ENCODE assay signal across 1 cellular context in the genomic region with DNA sequence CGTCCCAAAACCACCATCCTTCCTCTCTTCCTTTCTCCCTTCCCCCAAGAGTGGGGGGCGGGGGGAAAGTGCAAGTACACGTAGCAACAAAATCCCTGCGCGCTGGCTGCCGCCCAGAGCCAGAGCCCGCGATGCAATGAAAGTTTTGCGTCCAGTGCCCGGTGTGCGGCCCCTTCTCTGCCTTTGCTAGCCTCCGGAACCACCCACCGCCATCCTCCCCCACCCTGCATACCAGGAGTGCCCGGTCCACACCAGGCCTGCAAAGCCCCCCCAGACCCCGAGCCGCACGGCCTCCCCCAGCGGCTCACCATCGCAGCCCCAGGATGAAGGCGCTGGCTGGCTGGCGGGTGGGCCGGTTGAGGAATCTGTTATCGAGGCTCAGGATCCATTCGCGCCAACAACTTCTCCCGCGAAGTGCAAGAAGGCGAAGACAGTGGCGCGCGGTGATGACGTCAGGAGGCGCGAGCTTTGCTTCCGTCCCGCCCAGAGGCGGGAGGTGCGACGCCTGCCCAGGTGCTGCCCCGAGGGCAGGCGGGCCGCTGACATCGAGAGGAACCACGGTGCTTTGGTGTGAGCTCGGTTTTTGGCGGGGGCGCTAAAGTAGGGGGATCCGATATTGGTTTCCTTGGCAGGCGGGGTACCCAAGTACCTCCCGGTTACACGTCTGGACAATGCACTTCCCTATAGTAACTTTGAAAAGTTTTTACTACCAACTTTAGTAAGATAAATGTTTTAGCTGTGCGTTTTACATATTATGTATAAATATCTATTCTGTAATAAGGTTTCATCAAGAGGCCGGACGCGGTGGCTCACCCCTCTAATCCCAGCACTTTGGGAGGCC.
TF ChIP-seq lines count a peak whose summit lies in the region.

A gene with protein sequence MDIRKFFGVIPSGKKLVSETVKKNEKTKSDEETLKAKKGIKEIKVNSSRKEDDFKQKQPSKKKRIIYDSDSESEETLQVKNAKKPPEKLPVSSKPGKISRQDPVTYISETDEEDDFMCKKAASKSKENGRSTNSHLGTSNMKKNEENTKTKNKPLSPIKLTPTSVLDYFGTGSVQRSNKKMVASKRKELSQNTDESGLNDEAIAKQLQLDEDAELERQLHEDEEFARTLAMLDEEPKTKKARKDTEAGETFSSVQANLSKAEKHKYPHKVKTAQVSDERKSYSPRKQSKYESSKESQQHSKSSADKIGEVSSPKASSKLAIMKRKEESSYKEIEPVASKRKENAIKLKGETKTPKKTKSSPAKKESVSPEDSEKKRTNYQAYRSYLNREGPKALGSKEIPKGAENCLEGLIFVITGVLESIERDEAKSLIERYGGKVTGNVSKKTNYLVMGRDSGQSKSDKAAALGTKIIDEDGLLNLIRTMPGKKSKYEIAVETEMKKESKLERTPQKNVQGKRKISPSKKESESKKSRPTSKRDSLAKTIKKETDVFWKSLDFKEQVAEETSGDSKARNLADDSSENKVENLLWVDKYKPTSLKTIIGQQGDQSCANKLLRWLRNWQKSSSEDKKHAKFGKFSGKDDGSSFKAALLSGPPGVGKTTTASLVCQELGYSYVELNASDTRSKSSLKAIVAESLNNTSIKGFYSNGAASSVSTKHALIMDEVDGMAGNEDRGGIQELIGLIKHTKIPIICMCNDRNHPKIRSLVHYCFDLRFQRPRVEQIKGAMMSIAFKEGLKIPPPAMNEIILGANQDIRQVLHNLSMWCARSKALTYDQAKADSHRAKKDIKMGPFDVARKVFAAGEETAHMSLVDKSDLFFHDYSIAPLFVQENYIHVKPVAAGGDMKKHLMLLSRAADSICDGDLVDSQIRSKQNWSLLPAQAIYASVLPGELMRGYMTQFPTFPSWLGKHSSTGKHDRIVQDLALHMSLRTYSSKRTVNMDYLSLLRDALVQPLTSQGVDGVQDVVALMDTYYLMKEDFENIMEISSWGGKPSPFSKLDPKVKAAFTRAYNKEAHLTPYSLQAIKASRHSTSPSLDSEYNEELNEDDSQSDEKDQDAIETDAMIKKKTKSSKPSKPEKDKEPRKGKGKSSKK (minus strand): TSS at position 432 of the 841 bp plus-strand sequence. CDS start 121 bp downstream, at position 311.

TF ChIP-seq in HepG2, 621 proteins besides CTCF, POLR2A, EP300 and RAD21 (continued from another document and continues in another):
- TF ChIP-seq, protein P1, sequence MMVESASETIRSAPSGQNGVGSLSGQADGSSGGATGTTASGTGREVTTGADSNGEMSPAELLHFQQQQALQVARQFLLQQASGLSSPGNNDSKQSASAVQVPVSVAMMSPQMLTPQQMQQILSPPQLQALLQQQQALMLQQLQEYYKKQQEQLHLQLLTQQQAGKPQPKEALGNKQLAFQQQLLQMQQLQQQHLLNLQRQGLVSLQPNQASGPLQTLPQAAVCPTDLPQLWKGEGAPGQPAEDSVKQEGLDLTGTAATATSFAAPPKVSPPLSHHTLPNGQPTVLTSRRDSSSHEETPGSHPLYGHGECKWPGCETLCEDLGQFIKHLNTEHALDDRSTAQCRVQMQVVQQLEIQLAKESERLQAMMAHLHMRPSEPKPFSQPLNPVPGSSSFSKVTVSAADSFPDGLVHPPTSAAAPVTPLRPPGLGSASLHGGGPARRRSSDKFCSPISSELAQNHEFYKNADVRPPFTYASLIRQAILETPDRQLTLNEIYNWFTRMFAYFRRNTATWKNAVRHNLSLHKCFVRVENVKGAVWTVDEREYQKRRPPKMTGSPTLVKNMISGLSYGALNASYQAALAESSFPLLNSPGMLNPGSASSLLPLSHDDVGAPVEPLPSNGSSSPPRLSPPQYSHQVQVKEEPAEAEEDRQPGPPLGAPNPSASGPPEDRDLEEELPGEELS (CRISPR knock-in tag; IDR thresholded peaks at IDR 0.05) = peak; percentile 70
- TF ChIP-seq, protein P2, sequence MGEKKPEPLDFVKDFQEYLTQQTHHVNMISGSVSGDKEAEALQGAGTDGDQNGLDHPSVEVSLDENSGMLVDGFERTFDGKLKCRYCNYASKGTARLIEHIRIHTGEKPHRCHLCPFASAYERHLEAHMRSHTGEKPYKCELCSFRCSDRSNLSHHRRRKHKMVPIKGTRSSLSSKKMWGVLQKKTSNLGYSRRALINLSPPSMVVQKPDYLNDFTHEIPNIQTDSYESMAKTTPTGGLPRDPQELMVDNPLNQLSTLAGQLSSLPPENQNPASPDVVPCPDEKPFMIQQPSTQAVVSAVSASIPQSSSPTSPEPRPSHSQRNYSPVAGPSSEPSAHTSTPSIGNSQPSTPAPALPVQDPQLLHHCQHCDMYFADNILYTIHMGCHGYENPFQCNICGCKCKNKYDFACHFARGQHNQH (CRISPR knock-in tag; IDR thresholded peaks at IDR 0.05) = peak; percentile 84
- TF ChIP-seq CEBPB (IDR thresholded peaks at IDR 0.05; ENCODE audit: borderline replicate concordance, low read depth, low read length) (no peak), ZNF883 (CRISPR knock-in tag; IDR thresholded peaks at IDR 0.05; ENCODE audit: not compliant biosample characterization) (peak; percentile 99), TBL1XR1 (IDR thresholded peaks at IDR 0.05; ENCODE audit: borderline replicate concordance, low read length, partially characterized antibody) (no peak), MED13 (CRISPR knock-in tag; IDR thresholded peaks at IDR 0.05) (peak; percentile 89; the same call in 1 of the 2 replicates), HNRNPH1 (optimal IDR thresholded peaks at IDR 0.05; ENCODE audit: low read depth, low read length) (no peak), CC2D1A (CRISPR knock-in tag; IDR thresholded peaks at IDR 0.05) (no peak), ZZZ3 (CRISPR knock-in tag; IDR thresholded peaks at IDR 0.05; ENCODE audit: borderline replicate concordance) (peak; percentile 96), CHD2 (IDR thresholded peaks at IDR 0.05; ENCODE audit: low read depth, low read length) (peak; percentile 79), PPARG (CRISPR knock-in tag; conservative IDR thresholded peaks at IDR 0.05) (0 out of 2 replicates have a peak, but pooled peaks have one; percentile 40), ZFP36L2 (CRISPR knock-in tag; IDR thresholded peaks at IDR 0.05) (no peak), ZNF879 (CRISPR knock-in tag; IDR thresholded peaks at IDR 0.05) (peak; percentile 97), SRY (CRISPR knock-in tag; IDR thresholded peaks at IDR 0.05) (peak; percentile 85; the same call in 1 of the 2 replicates), LCORL (IDR thresholded peaks at IDR 0.05) (no peak), LCORL (CRISPR knock-in tag; IDR thresholded peaks at IDR 0.05) (peak; percentile 94), FOXA3 (CRISPR knock-in tag; IDR thresholded peaks at IDR 0.05) (peak; percentile 69), ZC3H4 (CRISPR knock-in tag; IDR thresholded peaks at IDR 0.05; ENCODE audit: borderline replicate concordance) (no peak), ZNF563 (CRISPR knock-in tag; IDR thresholded peaks at IDR 0.05) (peak; percentile 99), NFE2L2 (IDR thresholded peaks at IDR 0.05; ENCODE audit: low read length) (no peak), MZF1 (CRISPR knock-in tag; IDR thresholded peaks at IDR 0.05; ENCODE audit: borderline replicate concordance) (no peak; the same call in 1 of the 2 replicates), ELF1 (CRISPR knock-in tag; IDR thresholded peaks at IDR 0.05) (peak; percentile 78), BRCA1 (CRISPR knock-in tag; IDR thresholded peaks at IDR 0.05) (peak; percentile 96), ZNF256 (CRISPR knock-in tag; conservative IDR thresholded peaks at IDR 0.05) (peak; percentile 96), CCAR2 (optimal IDR thresholded peaks at IDR 0.05; ENCODE audit: low read depth, low read length) (no peak), POLR2AphosphoS2 (IDR thresholded peaks at IDR 0.05; ENCODE audit: low read depth, low read length) (no peak), NR2F2 (IDR thresholded peaks at IDR 0.05; ENCODE audit: borderline replicate concordance, low read depth) (no peak), ZNF570 (CRISPR knock-in tag; IDR thresholded peaks at IDR 0.05; ENCODE audit: borderline replicate concordance) (peak; percentile 98), ZIK1 (CRISPR knock-in tag; IDR thresholded peaks at IDR 0.05; ENCODE audit: borderline replicate concordance, low read depth) (peak; percentile 98), ZNF441 (CRISPR knock-in tag; IDR thresholded peaks at IDR 0.05; ENCODE audit: borderline replicate concordance) (peak; percentile 55; the same call in 1 of the 2 replicates), SETDB1 (CRISPR knock-in tag; IDR thresholded peaks at IDR 0.05; ENCODE audit: borderline replicate concordance) (no peak), KLF16 (CRISPR knock-in tag; IDR thresholded peaks at IDR 0.05) (peak; percentile 95 to 97; a peak in 3 of 4 replicates)
- TF ChIP-seq, protein P3, sequence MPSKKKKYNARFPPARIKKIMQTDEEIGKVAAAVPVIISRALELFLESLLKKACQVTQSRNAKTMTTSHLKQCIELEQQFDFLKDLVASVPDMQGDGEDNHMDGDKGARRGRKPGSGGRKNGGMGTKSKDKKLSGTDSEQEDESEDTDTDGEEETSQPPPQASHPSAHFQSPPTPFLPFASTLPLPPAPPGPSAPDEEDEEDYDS (CRISPR knock-in tag; IDR thresholded peaks at IDR 0.05) = peak; percentile 82; the same call in 1 of the 2 replicates
- TF ChIP-seq, protein P4, sequence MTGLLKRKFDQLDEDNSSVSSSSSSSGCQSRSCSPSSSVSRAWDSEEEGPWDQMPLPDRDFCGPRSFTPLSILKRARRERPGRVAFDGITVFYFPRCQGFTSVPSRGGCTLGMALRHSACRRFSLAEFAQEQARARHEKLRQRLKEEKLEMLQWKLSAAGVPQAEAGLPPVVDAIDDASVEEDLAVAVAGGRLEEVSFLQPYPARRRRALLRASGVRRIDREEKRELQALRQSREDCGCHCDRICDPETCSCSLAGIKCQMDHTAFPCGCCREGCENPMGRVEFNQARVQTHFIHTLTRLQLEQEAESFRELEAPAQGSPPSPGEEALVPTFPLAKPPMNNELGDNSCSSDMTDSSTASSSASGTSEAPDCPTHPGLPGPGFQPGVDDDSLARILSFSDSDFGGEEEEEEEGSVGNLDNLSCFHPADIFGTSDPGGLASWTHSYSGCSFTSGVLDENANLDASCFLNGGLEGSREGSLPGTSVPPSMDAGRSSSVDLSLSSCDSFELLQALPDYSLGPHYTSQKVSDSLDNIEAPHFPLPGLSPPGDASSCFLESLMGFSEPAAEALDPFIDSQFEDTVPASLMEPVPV (CRISPR knock-in tag; IDR thresholded peaks at IDR 0.05) = peak; percentile 98
- TF ChIP-seq, protein P5, sequence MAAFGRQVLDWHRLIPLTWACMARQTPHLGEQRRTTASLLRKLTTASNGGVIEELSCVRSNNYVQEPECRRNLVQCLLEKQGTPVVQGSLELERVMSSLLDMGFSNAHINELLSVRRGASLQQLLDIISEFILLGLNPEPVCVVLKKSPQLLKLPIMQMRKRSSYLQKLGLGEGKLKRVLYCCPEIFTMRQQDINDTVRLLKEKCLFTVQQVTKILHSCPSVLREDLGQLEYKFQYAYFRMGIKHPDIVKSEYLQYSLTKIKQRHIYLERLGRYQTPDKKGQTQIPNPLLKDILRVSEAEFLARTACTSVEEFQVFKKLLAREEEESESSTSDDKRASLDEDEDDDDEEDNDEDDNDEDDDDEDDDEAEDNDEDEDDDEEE (CRISPR knock-in tag; IDR thresholded peaks at IDR 0.05) = peak; percentile 99
- TF ChIP-seq, protein P6, sequence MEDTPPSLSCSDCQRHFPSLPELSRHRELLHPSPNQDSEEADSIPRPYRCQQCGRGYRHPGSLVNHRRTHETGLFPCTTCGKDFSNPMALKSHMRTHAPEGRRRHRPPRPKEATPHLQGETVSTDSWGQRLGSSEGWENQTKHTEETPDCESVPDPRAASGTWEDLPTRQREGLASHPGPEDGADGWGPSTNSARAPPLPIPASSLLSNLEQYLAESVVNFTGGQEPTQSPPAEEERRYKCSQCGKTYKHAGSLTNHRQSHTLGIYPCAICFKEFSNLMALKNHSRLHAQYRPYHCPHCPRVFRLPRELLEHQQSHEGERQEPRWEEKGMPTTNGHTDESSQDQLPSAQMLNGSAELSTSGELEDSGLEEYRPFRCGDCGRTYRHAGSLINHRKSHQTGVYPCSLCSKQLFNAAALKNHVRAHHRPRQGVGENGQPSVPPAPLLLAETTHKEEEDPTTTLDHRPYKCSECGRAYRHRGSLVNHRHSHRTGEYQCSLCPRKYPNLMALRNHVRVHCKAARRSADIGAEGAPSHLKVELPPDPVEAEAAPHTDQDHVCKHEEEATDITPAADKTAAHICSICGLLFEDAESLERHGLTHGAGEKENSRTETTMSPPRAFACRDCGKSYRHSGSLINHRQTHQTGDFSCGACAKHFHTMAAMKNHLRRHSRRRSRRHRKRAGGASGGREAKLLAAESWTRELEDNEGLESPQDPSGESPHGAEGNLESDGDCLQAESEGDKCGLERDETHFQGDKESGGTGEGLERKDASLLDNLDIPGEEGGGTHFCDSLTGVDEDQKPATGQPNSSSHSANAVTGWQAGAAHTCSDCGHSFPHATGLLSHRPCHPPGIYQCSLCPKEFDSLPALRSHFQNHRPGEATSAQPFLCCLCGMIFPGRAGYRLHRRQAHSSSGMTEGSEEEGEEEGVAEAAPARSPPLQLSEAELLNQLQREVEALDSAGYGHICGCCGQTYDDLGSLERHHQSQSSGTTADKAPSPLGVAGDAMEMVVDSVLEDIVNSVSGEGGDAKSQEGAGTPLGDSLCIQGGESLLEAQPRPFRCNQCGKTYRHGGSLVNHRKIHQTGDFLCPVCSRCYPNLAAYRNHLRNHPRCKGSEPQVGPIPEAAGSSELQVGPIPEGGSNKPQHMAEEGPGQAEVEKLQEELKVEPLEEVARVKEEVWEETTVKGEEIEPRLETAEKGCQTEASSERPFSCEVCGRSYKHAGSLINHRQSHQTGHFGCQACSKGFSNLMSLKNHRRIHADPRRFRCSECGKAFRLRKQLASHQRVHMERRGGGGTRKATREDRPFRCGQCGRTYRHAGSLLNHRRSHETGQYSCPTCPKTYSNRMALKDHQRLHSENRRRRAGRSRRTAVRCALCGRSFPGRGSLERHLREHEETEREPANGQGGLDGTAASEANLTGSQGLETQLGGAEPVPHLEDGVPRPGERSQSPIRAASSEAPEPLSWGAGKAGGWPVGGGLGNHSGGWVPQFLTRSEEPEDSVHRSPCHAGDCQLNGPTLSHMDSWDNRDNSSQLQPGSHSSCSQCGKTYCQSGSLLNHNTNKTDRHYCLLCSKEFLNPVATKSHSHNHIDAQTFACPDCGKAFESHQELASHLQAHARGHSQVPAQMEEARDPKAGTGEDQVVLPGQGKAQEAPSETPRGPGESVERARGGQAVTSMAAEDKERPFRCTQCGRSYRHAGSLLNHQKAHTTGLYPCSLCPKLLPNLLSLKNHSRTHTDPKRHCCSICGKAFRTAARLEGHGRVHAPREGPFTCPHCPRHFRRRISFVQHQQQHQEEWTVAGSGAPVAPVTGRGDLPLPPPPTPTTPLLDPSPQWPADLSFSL (CRISPR knock-in tag; IDR thresholded peaks at IDR 0.05) = no peak
- TF ChIP-seq, protein P7, sequence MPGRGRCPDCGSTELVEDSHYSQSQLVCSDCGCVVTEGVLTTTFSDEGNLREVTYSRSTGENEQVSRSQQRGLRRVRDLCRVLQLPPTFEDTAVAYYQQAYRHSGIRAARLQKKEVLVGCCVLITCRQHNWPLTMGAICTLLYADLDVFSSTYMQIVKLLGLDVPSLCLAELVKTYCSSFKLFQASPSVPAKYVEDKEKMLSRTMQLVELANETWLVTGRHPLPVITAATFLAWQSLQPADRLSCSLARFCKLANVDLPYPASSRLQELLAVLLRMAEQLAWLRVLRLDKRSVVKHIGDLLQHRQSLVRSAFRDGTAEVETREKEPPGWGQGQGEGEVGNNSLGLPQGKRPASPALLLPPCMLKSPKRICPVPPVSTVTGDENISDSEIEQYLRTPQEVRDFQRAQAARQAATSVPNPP (CRISPR knock-in tag; IDR thresholded peaks at IDR 0.05) = no peak; the same call in none of the 2 replicates
- TF ChIP-seq, protein P8, sequence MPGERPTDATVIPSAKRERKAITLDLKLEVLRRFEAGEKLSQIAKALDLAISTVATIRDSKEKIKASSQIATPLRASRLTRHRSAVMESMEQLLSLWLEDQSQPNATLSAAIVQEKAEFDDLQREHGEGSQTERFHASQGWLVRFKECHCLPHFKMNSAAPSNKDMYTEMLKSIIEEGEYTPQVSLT (CRISPR knock-in tag; IDR thresholded peaks at IDR 0.05; ENCODE audit: borderline replicate concordance, low read depth) = no peak
